Comparison of ENCODE assay signal across 18 cellular contexts in the genomic region with DNA sequence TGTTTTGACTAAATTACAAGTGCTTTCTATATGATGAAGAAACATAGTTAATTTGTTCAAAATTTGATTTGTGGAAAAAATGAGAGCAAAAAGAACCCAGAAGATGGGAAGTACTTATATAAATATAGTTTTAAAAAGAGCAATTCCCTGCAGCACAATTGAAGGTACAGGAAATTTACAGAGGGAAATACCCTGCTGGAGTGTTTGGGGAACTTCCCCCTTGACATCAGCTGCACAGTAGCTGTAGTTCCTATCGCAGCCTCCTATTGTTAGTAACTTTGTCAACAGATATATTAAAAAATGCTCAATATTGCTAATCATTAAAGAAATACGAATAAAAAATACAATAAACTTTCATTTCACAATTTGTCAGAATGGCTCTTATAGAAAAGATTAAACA.
A peak's percentile ranks its signal among the peaks of the same experiment; 100 is the strongest.
DNase-seq lines count a peak whose midpoint lies in the region; ATAC-seq, FAIRE-seq and TF ChIP-seq lines count a peak whose summit lies in the region.
"Had no signal": no experiment of that assay in that cellular context is flagged by ENCODE, and none has a peak within 500 bp of the region (broad histone marks: within the 10 kb centered on the region; RNA-seq: fewer than 3 reads in every experiment).

No MANE protein-coding gene starts in this region.

- DNase-seq in SKM-1 treated with dmso at 0.1 percent for 144 hours (lab: John Stamatoyannopoulos, UW; ENCODE audit: unreplicated experiment) (peak; percentile 9), SKM-1 (lab: John Stamatoyannopoulos, UW; ENCODE audit: unreplicated experiment) (no peak), astrocyte (ENCODE audit: low read depth) (no peak), tibial artery (no peak)
- DNase-seq in activated T-cell treated with anti-CD3 and anti-CD28 coated beads, Interleukin-2, amount 50 U/mL, for 1 hour = no peak
- no peak for DNase-seq in activated T-cell treated with anti-CD3 and anti-CD28 coated beads, Interleukin-2, amount 50 U/mL, for 48 hours
- no peak for DNase-seq in effector CD4-positive, alpha-beta T cell
- DNase-seq: ACHN; activated CD4-positive, alpha-beta T cell treated with anti-CD3 and anti-CD28 coated beads, Interleukin-2, amount 50 U/mL, for 4 hours; amniotic stem cell; GM23248; NCI-H2227 treated with DMSO at 0.1 percent for 48 hours; nucleus accumbens; Right ventricle myocardium superior; thyroid gland had no signal

- no peak for FAIRE-seq in astrocyte (lab: Jason Lieb, UNC)
- FAIRE-seq: keratinocyte had no signal

- no peaks in the 10 kb centered on the region for H3K36me3 Mint-ChIP-seq in astrocyte (ENCODE audit: low read depth, unreplicated experiment)

- no peaks in the 10 kb centered on the region for H4K20me1 ChIP-seq in astrocyte (ENCODE audit: insufficient read depth, low read length)

- H2AFZ ChIP-seq in astrocyte (ENCODE audit: low read depth, low read length) = no peak overlapping the region
- H2AFZ ChIP-seq: GM23248 had no signal

- no peaks in the 10 kb centered on the region for H3K9me3 Mint-ChIP-seq in astrocyte (ENCODE audit: unreplicated experiment)

- no peak overlapping the region for H3K4me3 Mint-ChIP-seq in astrocyte (ENCODE audit: unreplicated experiment)

- peak; percentile 9 for TF ChIP-seq CTCF in astrocyte (IDR thresholded peaks at IDR 0.05; ENCODE audit: insufficient read depth, low read depth, low read length)
- TF ChIP-seq CTCF in tibial artery (IDR thresholded peaks at IDR 0.05) = no peak

- H3K4me2 ChIP-seq in astrocyte (ENCODE audit: low read length) = no peak overlapping the region

- no peak overlapping the region for H3K27ac Mint-ChIP-seq in astrocyte (ENCODE audit: unreplicated experiment)

- H3K4me3 ChIP-seq in astrocyte (ENCODE audit: insufficient read depth, low read depth, low read length) (no peak overlapping the region), tibial artery (no peak overlapping the region)
- H3K4me3 ChIP-seq: GM23248, thyroid gland had no signal

- H3K27ac ChIP-seq in astrocyte (ENCODE audit: low read depth, low read length) = no peak overlapping the region
- H3K27ac ChIP-seq in tibial artery = no peak overlapping the region
- H3K27ac ChIP-seq: epithelial cell of prostate, GM23248, thyroid gland had no signal

- no peaks in the 10 kb centered on the region for H3K79me2 ChIP-seq in astrocyte (ENCODE audit: insufficient read depth, low read length)

- intact Hi-C loops in tibial artery (cut with DNase I; ENCODE audit: low total_unique reads) = no loop called here

- H3K27me3 ChIP-seq in astrocyte (ENCODE audit: insufficient read depth, low read length) = no peaks in the 10 kb centered on the region
- H3K27me3 ChIP-seq in tibial artery = no peaks in the 10 kb centered on the region
- H3K27me3 ChIP-seq: thyroid gland had no signal

- H3K9ac ChIP-seq in astrocyte (ENCODE audit: low read length) = no peak overlapping the region
- H3K9ac ChIP-seq: GM23248 had no signal

- peak; percentile 64 for ATAC-seq in HG02798 (IDR thresholded peaks at IDR 0.05; ENCODE audit: poor library complexity, unreplicated experiment)

- no peaks in the 10 kb centered on the region for H3K4me1 Mint-ChIP-seq in astrocyte (ENCODE audit: low read depth, unreplicated experiment)

- H3K4me1 ChIP-seq in astrocyte (ENCODE audit: insufficient read depth, low read length) (no peaks in the 10 kb centered on the region), tibial artery (no peaks in the 10 kb centered on the region)
- H3K4me1 ChIP-seq: thyroid gland had no signal

- no peaks in the 10 kb centered on the region for H3K9me3 ChIP-seq in astrocyte (ENCODE audit: insufficient read depth, low read depth, low read length)
- H3K9me3 ChIP-seq in tibial artery = no peaks in the 10 kb centered on the region
- H3K9me3 ChIP-seq: thyroid gland had no signal

- no peaks in the 10 kb centered on the region for H3K27me3 Mint-ChIP-seq in astrocyte (ENCODE audit: low read depth, unreplicated experiment)

- H3K36me3 ChIP-seq in astrocyte (ENCODE audit: insufficient read depth, low read length) (no peaks in the 10 kb centered on the region), tibial artery (no peaks in the 10 kb centered on the region)
- H3K36me3 ChIP-seq: thyroid gland had no signal
